In genomic region chr20:300345-300744, GRCh38 we compare ENCODE assay signal across 10 cellular contexts. TPM values are rescaled to one million over a fixed set of nuclear protein-coding genes. Genes with fewer than 3 reads are reported as not detected.
DNase-seq lines count a peak whose midpoint lies in the region; ATAC-seq and TF ChIP-seq lines count a peak whose summit lies in the region.
"Had no signal": no experiment of that assay in that cellular context is flagged by ENCODE, and none has a peak within 500 bp of the region (broad histone marks: within the 10 kb centered on the region; RNA-seq: fewer than 3 reads in every experiment).

No MANE protein-coding gene starts in this region.

- H3K4me3 ChIP-seq in AG04450 (ENCODE audit: low read depth, low read length) (peak overlapping the region; percentile 99), HFF-Myc (replicated peaks; ENCODE audit: low read depth, low read length) (peak overlapping the region; percentile 75), mesendoderm (ENCODE audit: low read length) (no peak overlapping the region)

- H3K27me3 ChIP-seq in AG04450 (ENCODE audit: control insufficient read depth, insufficient read depth, low read length) = no peaks in the 10 kb centered on the region
- no peaks in the 10 kb centered on the region for H3K27me3 ChIP-seq in mesendoderm (ENCODE audit: insufficient read depth, low read length, poor library complexity)

- peak overlapping the region; percentile 83 for H3K56ac ChIP-seq in mesendoderm (ENCODE audit: low read length)

- H3K4me1 Mint-ChIP-seq in activated naive CD8-positive, alpha-beta T cell treated with anti-CD3 and anti-CD28 coated beads, Interleukin-2, amount 50 U/mL, for 24 hours = peaks cover 55% of the 10 kb centered on the region

- H3K9me3 Mint-ChIP-seq in activated naive CD8-positive, alpha-beta T cell treated with anti-CD3 and anti-CD28 coated beads, Interleukin-2, amount 50 U/mL, for 24 hours = no peaks in the 10 kb centered on the region

- peak overlapping the region; percentile 63 for H3K4ac ChIP-seq in mesendoderm (ENCODE audit: low read depth, low read length)

- peak overlapping the region; percentile 100 for H3K4me3 Mint-ChIP-seq in activated naive CD8-positive, alpha-beta T cell treated with anti-CD3 and anti-CD28 coated beads, Interleukin-2, amount 50 U/mL, for 24 hours

- H3K36me3 Mint-ChIP-seq in activated naive CD8-positive, alpha-beta T cell treated with anti-CD3 and anti-CD28 coated beads, Interleukin-2, amount 50 U/mL, for 24 hours (ENCODE audit: low read depth) = peaks cover 37% of the 10 kb centered on the region

- H2BK5ac ChIP-seq in mesendoderm (ENCODE audit: low read length) = peak overlapping the region; percentile 70

- no peak for DNase-seq in AG04450 (ENCODE audit: low read depth, low spot score)
- no peak for DNase-seq in HFF-Myc (ENCODE audit: extremely low read depth, low read depth)
- DNase-seq in activated naive CD8-positive, alpha-beta T cell treated with anti-CD3 and anti-CD28 coated beads, Interleukin-2, amount 50 U/mL, for 24 hours = no peak
- peak; percentile 90 for DNase-seq in mesendoderm
- no peak for DNase-seq in left lobe of liver (ENCODE audit: low spot score)
- no peak for DNase-seq in NCI-H1105 treated with DMSO at 0.1 percent for 48 hours (lab: John Stamatoyannopoulos, UW)
- DNase-seq in stimulated activated CD4-positive, alpha-beta T cell treated with anti-CD3 and anti-CD28 coated beads, Interleukin-12 subunit alpha, Interleukin-12 subunit beta, amount 100 ng/mL, for 4 hours = no peak
- DNase-seq in HK-2 (ENCODE audit: unreplicated experiment) = no peak
- DNase-seq: stimulated activated CD4-positive, alpha-beta T cell treated with anti-CD3 and anti-CD28 coated beads, Interleukin-1b, Interleukin-23, amount 100 ng/mL, for 48 hours had no signal

- no CpG with 5 or more reads among the region's 8 CpGs for WGBS in mesendoderm (ENCODE audit: extremely low coverage, insufficient coverage, low lambda C conversion rate)

- H3K27ac ChIP-seq in AG04450 (ENCODE audit: low read depth, low read length) = peak overlapping the region; percentile 52
- H3K27ac ChIP-seq in mesendoderm (ENCODE audit: low read depth, low read length) = peak overlapping the region; percentile 58

- H3K79me1 ChIP-seq in mesendoderm (ENCODE audit: low read length) = peaks cover 7% of the 10 kb centered on the region

- no peak overlapping the region for H3K23ac ChIP-seq in mesendoderm (ENCODE audit: low read length)

- H3K79me2 ChIP-seq in mesendoderm (ENCODE audit: control insufficient read depth, insufficient read depth, low read length) = peaks cover 18% of the 10 kb centered on the region

- ATAC-seq in activated naive CD8-positive, alpha-beta T cell treated with anti-CD3 and anti-CD28 coated beads, Interleukin-2, amount 50 U/mL, for 24 hours = no peak
- no peak for ATAC-seq in left lobe of liver

- POLR2A ChIA-PET in AG04450 (lab: Yijun Ruan, JAX) = interaction anchor here (1.0 to 1.5 kb wide), 3 partner anchors 9 to 30 kb away, joined by 3 to 6 read pairs (median 3); no protein-coding TSS in a partner anchor

- H3K27ac Mint-ChIP-seq in activated naive CD8-positive, alpha-beta T cell treated with anti-CD3 and anti-CD28 coated beads, Interleukin-2, amount 50 U/mL, for 24 hours = peak overlapping the region; percentile 78

- peaks cover 2% of the 10 kb centered on the region for H3K27me3 Mint-ChIP-seq in activated naive CD8-positive, alpha-beta T cell treated with anti-CD3 and anti-CD28 coated beads, Interleukin-2, amount 50 U/mL, for 24 hours

- peak overlapping the region; percentile 77 for H3K18ac ChIP-seq in mesendoderm (ENCODE audit: low read length)

- CTCF ChIA-PET in AG04450 (lab: Charles Lee) = interaction anchor here (1.3 to 1.4 kb wide), 3 partner anchors 23 to 34 kb away, joined by 4 to 7 read pairs (median 5); no protein-coding TSS in a partner anchor

- TF ChIP-seq CTCF in AG04450 (IDR thresholded peaks at IDR 0.05; ENCODE audit: low read depth, low read length) (no peak), HFF-Myc (IDR thresholded peaks at IDR 0.05; ENCODE audit: low read depth, low read length, missing control alignments) (no peak)

- H3K9me3 ChIP-seq in AG04450 (ENCODE audit: control insufficient read depth, insufficient read depth, low read length) = peaks cover 5% of the 10 kb centered on the region; the same call in 1 of the 2 replicates

- no peak overlapping the region for H4K5ac ChIP-seq in mesendoderm (ENCODE audit: low read length)

- peak overlapping the region; percentile 86 for H2BK15ac ChIP-seq in mesendoderm (replicated peaks; ENCODE audit: low read depth)

- H3K9ac ChIP-seq in mesendoderm (ENCODE audit: low read length) = peak overlapping the region; percentile 56

- peaks cover 26% of the 10 kb centered on the region for H3K4me1 ChIP-seq in mesendoderm (ENCODE audit: control insufficient read depth, low read depth, low read length)

- no peak overlapping the region for H4K8ac ChIP-seq in mesendoderm (ENCODE audit: low read depth, low read length)

- peak overlapping the region; percentile 54 for H3K4me2 ChIP-seq in mesendoderm (ENCODE audit: low read length)

- H2BK120ac ChIP-seq in mesendoderm (ENCODE audit: low read depth, low read length) = no peak overlapping the region

- H2AK5ac ChIP-seq in mesendoderm (ENCODE audit: low read length) = no peak overlapping the region

- no peaks in the 10 kb centered on the region for H3K36me3 ChIP-seq in mesendoderm (ENCODE audit: control insufficient read depth, insufficient read depth, low read length)

RNA-seq across cellular contexts. Expression of gene ZCCHC3, which starts 3.0 kb away (rescaled TPM):
- polyA plus RNA-seq in AG04450 (2011; rRNA removed) = 14.0 and 15.4 TPM in 2 replicates
- 13.2 and 14.7 TPM in 2 replicates for polyA minus RNA-seq in AG04450 (2011; rRNA and poly(A)+ RNA removed)
- 26.5 TPM for polyA plus RNA-seq in mesendoderm (2013, experiment 1 of 2)
- 26.9 TPM for polyA plus RNA-seq in mesendoderm (2013, experiment 2 of 2)
- total RNA-seq in left lobe of liver = 5.6 TPM

RNA-seq across cellular contexts. Expression of gene C20orf96, which starts 9.8 kb away (rescaled TPM):
- 12.9 and 13.7 TPM in 2 replicates for polyA plus RNA-seq in AG04450 (2011; rRNA removed)
- 8.0 and 8.9 TPM in 2 replicates for polyA minus RNA-seq in AG04450 (2011; rRNA and poly(A)+ RNA removed)
- polyA plus RNA-seq in mesendoderm (2013, experiment 1 of 2) = 8.2 TPM
- 8.2 TPM for polyA plus RNA-seq in mesendoderm (2013, experiment 2 of 2)
- 2.0 TPM for total RNA-seq in left lobe of liver

RNA-seq across cellular contexts. Expression of gene SOX12, which starts 25.0 kb away (rescaled TPM):
- polyA plus RNA-seq in AG04450 (2011; rRNA removed) = 3.8 and 4.6 TPM in 2 replicates
- 4.6 TPM in 2 replicates for polyA minus RNA-seq in AG04450 (2011; rRNA and poly(A)+ RNA removed)
- polyA plus RNA-seq in mesendoderm (2013, experiment 1 of 2) = 15.5 TPM
- 15.5 TPM for polyA plus RNA-seq in mesendoderm (2013, experiment 2 of 2)
- 5.6 TPM for total RNA-seq in left lobe of liver

RNA-seq across cellular contexts. Expression of gene DEFB132, which starts 42.8 kb away (rescaled TPM):
- not detected in 2 replicates for polyA plus RNA-seq in AG04450 (2011; rRNA removed)
- not detected in 2 replicates for polyA minus RNA-seq in AG04450 (2011; rRNA and poly(A)+ RNA removed)
- polyA plus RNA-seq in mesendoderm (2013, experiment 1 of 2) = not detected
- not detected for polyA plus RNA-seq in mesendoderm (2013, experiment 2 of 2)
- 0.15 TPM for total RNA-seq in left lobe of liver
- total RNA-seq: T-helper 2 cell treated with Interferon-gamma antibody and Interleukin-4, amounts not matched to agents 100 ng/mL and 5 ng/mL, for 36 hours had no signal

RNA-seq across cellular contexts. Expression of gene NRSN2, which starts 46.6 kb away (rescaled TPM):
- 35.6 and 43.3 TPM in 2 replicates for polyA plus RNA-seq in AG04450 (2011; rRNA removed)
- 27.3 and 34.1 TPM in 2 replicates for polyA minus RNA-seq in AG04450 (2011; rRNA and poly(A)+ RNA removed)
- polyA plus RNA-seq in mesendoderm (2013, experiment 1 of 2) = 10.5 TPM
- 10.6 TPM for polyA plus RNA-seq in mesendoderm (2013, experiment 2 of 2)
- total RNA-seq in left lobe of liver = 3.1 TPM
